Comparison of ENCODE assay signal across 1 cellular context in genomic region chr10:44198096-44198779, GRCh38.
TF ChIP-seq lines count a peak whose summit lies in the region.

No MANE protein-coding gene starts in this region.

TF ChIP-seq in GM12878, 131 proteins besides CTCF, POLR2A, EP300 and RAD21:
- TF ChIP-seq YY1 (IDR thresholded peaks at IDR 0.05; ENCODE audit: low read depth, low read length): no peak
- 0 out of 2 replicates have a peak, but pooled peaks have one; percentile 11 for TF ChIP-seq TCF12 (IDR thresholded peaks at IDR 0.05; ENCODE audit: low read depth, low read length)
